Comparison of ENCODE assay signal across 1 cellular context in genomic region chr20:60718743-60719142, GRCh38.
TF ChIP-seq lines count a peak whose summit lies in the region.

No MANE protein-coding gene starts in this region.

TF ChIP-seq in K562, 482 proteins besides CTCF, POLR2A, EP300 and RAD21 (continued from another document):
- no peak for TF ChIP-seq STAT6 (CRISPR knock-in tag; IDR thresholded peaks at IDR 0.05)
- TF ChIP-seq FOXM1 (IDR thresholded peaks at IDR 0.05; ENCODE audit: low read depth), result no peak
- TF ChIP-seq FOXM1 (CRISPR knock-in tag; IDR thresholded peaks at IDR 0.05; ENCODE audit: low read depth), result no peak
- peak; percentile 66 for TF ChIP-seq CTCFL (IDR thresholded peaks at IDR 0.05; ENCODE audit: borderline replicate concordance, insufficient read depth, low read depth, low read length, poor library complexity, severe bottlenecking)
- no peak for TF ChIP-seq KDM1A (IDR thresholded peaks at IDR 0.05)
